29 cellular contexts compared by ENCODE assay signal in genomic region chr11:88181776-88182175, GRCh38.
"Had no signal": no experiment of that assay in that cellular context is flagged by ENCODE, and none has a peak within 500 bp of the region (broad histone marks: within the 10 kb centered on the region; RNA-seq: fewer than 3 reads in every experiment).

No MANE protein-coding gene starts in this region.

- H3K4me3 ChIP-seq: heart right ventricle, left lung, lower lobe of right lung, right lobe of liver, tibial artery, upper lobe of right lung had no signal

- H3K27ac ChIP-seq: heart right ventricle, left lung, lower lobe of right lung, right lobe of liver, tibial artery, upper lobe of right lung had no signal

- H3K36me3 Mint-ChIP-seq: activated naive CD4-positive, alpha-beta T cell treated with anti-CD3 and anti-CD28 coated beads, Interleukin-2, amount 50 U/mL, for 24 hours; stimulated activated memory B cell treated with anti-CD40 and anti-IgM and Interleukin-4, amounts not matched to agents 10 μg/mL and 1 μg/mL and 100 μg/mL, for 72 hours; WTC11 had no signal

- DNase-seq: activated CD4-positive, alpha-beta T cell treated with anti-CD3 and anti-CD28 coated beads for 1 hour; activated CD4-positive, alpha-beta T cell treated with anti-CD3 and anti-CD28 coated beads, Interleukin-2, amount 10 ng/mL, durations not matched to agents 7 days and 5 days; activated CD8-positive, alpha-beta memory T cell treated with anti-CD3 and anti-CD28 coated beads, Interleukin-2, amount 10 ng/mL, durations not matched to agents 7 days and 5 days; activated CD8-positive, alpha-beta T cell treated with anti-CD3 and anti-CD28 coated beads, Interleukin-2, amount 10 ng/mL, durations not matched to agents 7 days and 5 days; activated naive CD8-positive, alpha-beta T cell treated with anti-CD3 and anti-CD28 coated beads, Interleukin-2, amount 50 U/mL, for 24 hours; activated T-cell treated with anti-CD3 and anti-CD28 coated beads, Interleukin-2, amount 50 U/mL, for 48 hours; amygdala; central memory CD4-positive, alpha-beta T cell; endodermal cell; heart right ventricle; kidney glomerular epithelial cell; left lung; lower lobe of right lung; mesendoderm; posterior cingulate gyrus; right lobe of liver; stimulated activated CD4-positive, alpha-beta T cell treated with anti-CD3 and anti-CD28 coated beads, Interleukin-4, amount 100 ng/mL, for 4 hours; stimulated activated CD8-positive, alpha-beta memory T cell treated with anti-CD3 and anti-CD28 coated beads, Interleukin-4, amount 100 ng/mL, for 48 hours; stimulated activated naive CD8-positive, alpha-beta T cell treated with anti-CD3 and anti-CD28 coated beads, Interleukin-15, amount 100 ng/mL, for 72 hours; substantia nigra; tibial artery; upper lobe of right lung had no signal

- H3K9me3 Mint-ChIP-seq: activated naive CD4-positive, alpha-beta T cell treated with anti-CD3 and anti-CD28 coated beads, Interleukin-2, amount 50 U/mL, for 24 hours; activated naive CD8-positive, alpha-beta T cell treated with anti-CD3 and anti-CD28 coated beads, Interleukin-2, amount 50 U/mL, for 24 hours; activated T-helper 2 cell treated with anti-CD3 and anti-CD28 coated beads, Interferon-gamma antibody, Interleukin-2, Interleukin-4, amounts not matched to agents 10 μg/mL and 5 μg/mL and 100 μg/mL, durations not matched to agents 14 hours and 24 hours and 36 hours; endodermal cell had no signal

- H3K27me3 Mint-ChIP-seq: activated naive CD4-positive, alpha-beta T cell treated with anti-CD3 and anti-CD28 coated beads, Interleukin-2, amount 50 U/mL, for 24 hours had no signal

- H3K27ac Mint-ChIP-seq: activated CD4-positive, alpha-beta T cell treated with anti-CD3 and anti-CD28 coated beads, Interleukin-2, amount 10 ng/mL, durations not matched to agents 7 days and 5 days; activated CD8-positive, alpha-beta memory T cell treated with anti-CD3 and anti-CD28 coated beads, Interleukin-2, amount 10 ng/mL, durations not matched to agents 7 days and 5 days; activated CD8-positive, alpha-beta T cell treated with anti-CD3 and anti-CD28 coated beads, Interleukin-2, amount 10 ng/mL, durations not matched to agents 7 days and 5 days; activated naive CD4-positive, alpha-beta T cell treated with anti-CD3 and anti-CD28 coated beads, Interleukin-2, amount 50 U/mL, for 24 hours; activated naive CD8-positive, alpha-beta T cell treated with anti-CD3 and anti-CD28 coated beads, Interleukin-2, amount 50 U/mL, for 24 hours; activated T-helper 2 cell treated with anti-CD3 and anti-CD28 coated beads, Interferon-gamma antibody, Interleukin-2, Interleukin-4, amounts not matched to agents 10 μg/mL and 5 μg/mL and 100 μg/mL, durations not matched to agents 14 hours and 24 hours and 36 hours; dendritic cell treated with granulocyte-macrophage colony-stimulating factor and Interleukin-4, amounts not matched to agents 40 ng/mL and 50 ng/mL, for 4 days; endodermal cell; stimulated activated memory B cell treated with anti-CD40 and anti-IgM and Interleukin-4, amounts not matched to agents 10 μg/mL and 1 μg/mL and 100 μg/mL, for 72 hours; WTC11 had no signal

- H3K9me3 ChIP-seq: left lung, lower lobe of right lung, right lobe of liver, upper lobe of right lung had no signal

- H3K4me1 ChIP-seq: heart right ventricle, left lung, lower lobe of right lung, upper lobe of right lung had no signal

- H3K4me3 Mint-ChIP-seq: activated CD4-positive, alpha-beta T cell treated with anti-CD3 and anti-CD28 coated beads, Interleukin-2, amount 10 ng/mL, durations not matched to agents 7 days and 5 days; activated CD8-positive, alpha-beta memory T cell treated with anti-CD3 and anti-CD28 coated beads, Interleukin-2, amount 10 ng/mL, durations not matched to agents 7 days and 5 days; activated CD8-positive, alpha-beta T cell treated with anti-CD3 and anti-CD28 coated beads, Interleukin-2, amount 10 ng/mL, durations not matched to agents 7 days and 5 days; activated naive CD4-positive, alpha-beta T cell treated with anti-CD3 and anti-CD28 coated beads, Interleukin-2, amount 50 U/mL, for 24 hours; activated naive CD8-positive, alpha-beta T cell treated with anti-CD3 and anti-CD28 coated beads, Interleukin-2, amount 50 U/mL, for 24 hours; dendritic cell treated with granulocyte-macrophage colony-stimulating factor and Interleukin-4, amounts not matched to agents 40 ng/mL and 50 ng/mL, for 4 days; endodermal cell; nephron; stimulated activated memory B cell treated with anti-CD40 and anti-IgM and Interleukin-4, amounts not matched to agents 10 μg/mL and 1 μg/mL and 100 μg/mL, for 72 hours; stimulated activated naive CD8-positive, alpha-beta T cell treated with anti-CD3 and anti-CD28 coated beads, Interleukin-15, amount 100 ng/mL, for 72 hours; WTC11 had no signal

- H3K4me1 Mint-ChIP-seq: stimulated activated memory B cell treated with anti-CD40 and anti-IgM and Interleukin-4, amounts not matched to agents 10 μg/mL and 1 μg/mL and 100 μg/mL, for 72 hours had no signal

- H3K36me3 ChIP-seq: heart right ventricle, left lung, lower lobe of right lung, right lobe of liver, tibial artery, upper lobe of right lung had no signal

- FAIRE-seq: TTC549 had no signal

- H3K27me3 ChIP-seq: heart right ventricle, left lung, right lobe of liver, tibial artery, upper lobe of right lung had no signal

- ATAC-seq: activated CD8-positive, alpha-beta memory T cell treated with anti-CD3 and anti-CD28 coated beads, Interleukin-2, amount 10 ng/mL, durations not matched to agents 7 days and 5 days; activated CD8-positive, alpha-beta T cell treated with anti-CD3 and anti-CD28 coated beads, Interleukin-2, amount 10 ng/mL, durations not matched to agents 7 days and 5 days; activated naive CD8-positive, alpha-beta T cell treated with anti-CD3 and anti-CD28 coated beads, Interleukin-2, amount 50 U/mL, for 24 hours; heart right ventricle; left lung; lower lobe of right lung; right lobe of liver; stimulated activated memory B cell treated with anti-CD40 and anti-IgM and Interleukin-4, amounts not matched to agents 10 μg/mL and 1 μg/mL and 100 μg/mL, for 72 hours; stimulated activated naive CD8-positive, alpha-beta T cell treated with anti-CD3 and anti-CD28 coated beads, Interleukin-15, amount 100 ng/mL, for 72 hours; upper lobe of right lung; WTC11 had no signal
